In the genomic region with DNA sequence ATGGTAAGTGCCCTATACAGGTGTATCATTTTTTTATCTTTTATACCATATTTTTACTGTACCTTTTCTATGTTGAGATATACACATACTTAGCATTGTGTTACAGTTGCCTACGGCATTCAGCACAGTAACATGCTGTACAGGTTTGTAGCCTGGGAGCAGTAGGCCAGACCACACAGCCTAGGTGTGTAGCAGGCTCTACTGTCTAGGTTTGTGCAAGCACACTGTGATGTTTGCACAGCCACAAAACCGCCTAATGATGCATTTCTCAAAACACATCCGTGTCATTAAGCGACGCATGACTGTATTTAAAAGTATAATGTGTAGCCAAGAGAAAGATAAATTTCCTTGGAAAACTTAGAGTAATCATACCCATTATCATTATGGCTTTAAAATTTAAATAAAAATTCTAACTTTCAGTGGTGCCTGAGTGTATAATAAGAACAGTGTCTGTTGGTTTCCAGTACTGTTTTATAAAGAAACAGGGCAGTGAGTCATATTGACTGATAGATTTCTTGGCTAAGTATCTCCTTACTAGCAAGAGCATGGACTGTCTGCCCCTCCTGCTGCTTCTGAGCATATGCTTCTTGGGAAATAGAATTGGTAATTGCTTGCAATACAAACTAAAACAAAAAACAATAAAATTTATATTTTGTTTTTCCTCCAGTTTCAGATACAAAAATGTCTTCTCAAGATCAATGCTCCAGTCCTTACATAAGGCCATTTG, we compare ENCODE assay signal across 10 cellular contexts. TPM values are rescaled to one million over a fixed set of nuclear protein-coding genes. Genes with fewer than 3 reads are reported as not detected.
DNase-seq lines count a peak whose midpoint lies in the region; ATAC-seq and TF ChIP-seq lines count a peak whose summit lies in the region.
"Had no signal": no experiment of that assay in that cellular context is flagged by ENCODE, and none has a peak within 500 bp of the region (broad histone marks: within the 10 kb centered on the region; RNA-seq: fewer than 3 reads in every experiment).

No MANE protein-coding gene starts in this region.

- H3K4me1 ChIP-seq in fibroblast of lung (ENCODE audit: control insufficient read depth, extremely low read depth, insufficient read depth, low read length) = peaks cover 7% of the 10 kb centered on the region
- peaks cover 0 to 54% (median 45%) of the 10 kb centered on the region in 4 donors for H3K4me1 ChIP-seq in sigmoid colon

- H2AFZ ChIP-seq in fibroblast of lung (ENCODE audit: low read length) = no peak overlapping the region

- H3K36me3 ChIP-seq in fibroblast of lung (ENCODE audit: control insufficient read depth, insufficient read depth, low read length) (peaks cover 1% of the 10 kb centered on the region), sigmoid colon (peaks cover 0 to 36% (median 9%) of the 10 kb centered on the region in 4 donors)

- H3K9ac ChIP-seq in fibroblast of lung (ENCODE audit: insufficient read depth, low read length) = no peak overlapping the region

- TF ChIP-seq EP300 in sigmoid colon (IDR thresholded peaks at IDR 0.05) = no peak

- ATAC-seq in SK-N-SH treated with all-trans-retinoic acid at 6 μM for 48 hours (peak; percentile 83), HG03139 (IDR thresholded peaks at IDR 0.05; ENCODE audit: unreplicated experiment) (no peak)

- peak overlapping the region; percentile 75 for H3K4me2 ChIP-seq in fibroblast of lung (ENCODE audit: extremely low read depth, insufficient read depth, low read length)

- H3K79me2 ChIP-seq in fibroblast of lung (ENCODE audit: control insufficient read depth, insufficient read depth, low read length) = no peaks in the 10 kb centered on the region

- TF ChIP-seq POLR2A in sigmoid colon (IDR thresholded peaks at IDR 0.05) = no peak

- DNase-seq in ELR (ENCODE audit: low read depth) (peak; percentile 30), fibroblast of lung (ENCODE audit: low read depth in 2 of 2) (peak; percentile 78 to 89), sigmoid colon (no peak), retina (no peak), SKM-1 treated with dmso at 0.1 percent for 144 hours (lab: John Stamatoyannopoulos, UW; ENCODE audit: unreplicated experiment) (no peak), GDM1 (lab: John Stamatoyannopoulos, UW) (no peak)
- DNase-seq: activated CD8-positive, alpha-beta memory T cell treated with anti-CD3 and anti-CD28 coated beads, Interleukin-2, amount 50 U/mL, for 48 hours; MV-4-11 had no signal

- intact Hi-C loops in sigmoid colon (cut with DNase I) = no loop called here

- H3K27ac ChIP-seq in fibroblast of lung (ENCODE audit: insufficient read depth, low read length) = no peak overlapping the region
- H3K27ac ChIP-seq in sigmoid colon = peak overlapping the region; percentile 76 to 85 (median 78)

- H3K9me3 ChIP-seq in fibroblast of lung (ENCODE audit: control insufficient read depth, insufficient read depth, low read depth, low read length) = no peaks in the 10 kb centered on the region
- no peaks in the 10 kb centered on the region for H3K9me3 ChIP-seq in sigmoid colon

- H3K4me3 ChIP-seq in fibroblast of lung (replicated peaks in 1 of 4; ENCODE audit: control extremely low read depth in 1 of 4, insufficient read depth in 1 of 4, low read depth in 3 of 4, low read length in 4 of 4) (peak overlapping the region in 2 of 4 experiments; percentile 14 to 50), sigmoid colon (peak overlapping the region in 1 of 4 donors; percentile 12)

- H3K27me3 ChIP-seq in fibroblast of lung (ENCODE audit: control insufficient read depth, insufficient read depth, low read length) = no peaks in the 10 kb centered on the region
- H3K27me3 ChIP-seq in sigmoid colon = no peaks in the 10 kb centered on the region

- 90 to 91% methylated on average over 5 of the region's 5 CpGs for WGBS in sigmoid colon, 2 donors

- TF ChIP-seq CTCF in fibroblast of lung (conservative IDR thresholded peaks at IDR 0.05 in 1 of 2, IDR thresholded peaks at IDR 0.05 in 1 of 2; ENCODE audit: low read depth in 1 of 2, low read length in 2 of 2) = peak in 1 of 2 donors; percentile 6
- TF ChIP-seq CTCF in sigmoid colon (IDR thresholded peaks at IDR 0.05) = no peak

- H4K20me1 ChIP-seq in fibroblast of lung (ENCODE audit: control insufficient read depth, extremely low read depth, insufficient read depth, low read length) = no peaks in the 10 kb centered on the region

TF ChIP-seq in SK-N-SH treated with all-trans-retinoic acid at 6 μM for 48 hours, 23 proteins besides CTCF, POLR2A, EP300 and RAD21:
- TF ChIP-seq TOX (CRISPR knock-in tag; IDR thresholded peaks at IDR 0.05; ENCODE audit: borderline replicate concordance) (no peak), RARB (CRISPR knock-in tag; IDR thresholded peaks at IDR 0.05) (no peak), BACH2 (CRISPR knock-in tag; IDR thresholded peaks at IDR 0.05; ENCODE audit: borderline replicate concordance) (no peak), ZFP30 (CRISPR knock-in tag; IDR thresholded peaks at IDR 0.05) (no peak), CSDC2 (CRISPR knock-in tag; IDR thresholded peaks at IDR 0.05) (no peak), PPARA (CRISPR knock-in tag; IDR thresholded peaks at IDR 0.05; ENCODE audit: borderline replicate concordance) (no peak), ZFP3 (CRISPR knock-in tag; IDR thresholded peaks at IDR 0.05) (no peak)

RNA-seq across cellular contexts. Expression of gene CALML4, which starts 18.3 kb away (rescaled TPM):
- 1.0 and 1.8 TPM in 2 replicates for total RNA-seq in fibroblast of lung
- 1.5 and 2.0 TPM in 2 replicates for polyA plus RNA-seq in fibroblast of lung
- polyA plus RNA-seq in fibroblast of lung (2012) = 1.9 and 2.0 TPM in 2 replicates
- 0.44 TPM in 1 of 2 replicates, not detected in the other for polyA minus RNA-seq in fibroblast of lung (ENCODE audit: low replicate concordance)
- 10 to 100 TPM in 1 of 4 donors, 1 to 10 TPM in 3; 3.9 to 10.9 (median 5.4) TPM for total RNA-seq in sigmoid colon
- polyA plus RNA-seq in sigmoid colon = 100 to 1,000 TPM; 154 to 309 (median 214) TPM

RNA-seq across cellular contexts. Expression of gene CLN6, which starts 42.7 kb away (rescaled TPM):
- total RNA-seq in fibroblast of lung (5.6 and 6.2 TPM in 2 replicates), sigmoid colon (10 to 100 TPM in 3 of 4 donors, 1 to 10 TPM in 1; 9.3 to 17.4 (median 12.7) TPM)
- polyA plus RNA-seq in fibroblast of lung (16.1 and 31.2 TPM in 2 replicates), sigmoid colon (10 to 100 TPM in 1 of 3 donors, 1 to 10 TPM in 2; 5.4 to 43.3 (median 7.2) TPM)
- 12.1 and 29.9 TPM in 2 replicates for polyA plus RNA-seq in fibroblast of lung (2012)
- polyA minus RNA-seq in fibroblast of lung (ENCODE audit: low replicate concordance) = 51.9 and 109 TPM in 2 replicates

Comparison
In these comparisons a context has a peak if more than half of its experiments do, and no peak if none do; other contexts are left out.
1. DNase-seq: peak in ELR (single experiment) and fibroblast of lung (2 of 2); none in sigmoid colon (single experiment), retina (single experiment), SKM-1 treated with dmso at 0.1 percent for 144 hours (single experiment) and GDM1 (single experiment).